ENCODE assay signal across 17 cellular contexts in genomic region chr1:55051621-55052020, GRCh38. TPM values are rescaled to one million over a fixed set of nuclear protein-coding genes. Genes with fewer than 3 reads are reported as not detected.
DNase-seq lines count a peak whose midpoint lies in the region; ATAC-seq, FAIRE-seq and TF ChIP-seq lines count a peak whose summit lies in the region.
"Had no signal": no experiment of that assay in that cellular context is flagged by ENCODE, and none has a peak within 500 bp of the region (broad histone marks: within the 10 kb centered on the region; RNA-seq: fewer than 3 reads in every experiment).

No MANE protein-coding gene starts in this region.

- CTCF ChIA-PET in HepG2 (lab: Yijun Ruan, JAX; ENCODE audit: low intra/inter-chr PET ratio, low total read pairs), result no interaction called here
- CTCF ChIA-PET in endothelial cell of umbilical vein (lab: Charles Lee), result no interaction called here

- no peaks in the 10 kb centered on the region for H3K9me3 Mint-ChIP-seq in activated CD4-positive, alpha-beta T cell treated with anti-CD3 and anti-CD28 coated beads, Interleukin-2, amount 10 ng/mL, durations not matched to agents 24 days and 14 days
- H3K9me3 Mint-ChIP-seq in T-helper 2 cell treated with Interferon-gamma antibody and Interleukin-4, amounts not matched to agents 5 μg/mL and 100 μg/mL, for 36 hours, result no peaks in the 10 kb centered on the region
- H3K9me3 Mint-ChIP-seq: CD8-positive, alpha-beta memory T cell; HFFc6 had no signal

- no peaks in the 10 kb centered on the region for H3K27me3 ChIP-seq in right lobe of liver
- H3K27me3 ChIP-seq in HepG2 (ENCODE audit: control insufficient read depth in 1 of 2, insufficient read depth in 2 of 2, low read length in 2 of 2), result no peaks in the 10 kb centered on the region
- peaks cover 1 to 2% of the 10 kb centered on the region in 2 experiments for H3K27me3 ChIP-seq in endothelial cell of umbilical vein (ENCODE audit: control insufficient read depth in 2 of 2, insufficient read depth in 2 of 2, low read length in 2 of 2)
- H3K27me3 ChIP-seq in osteoblast (ENCODE audit: insufficient read depth, low read length), result peaks cover 8% of the 10 kb centered on the region
- H3K27me3 ChIP-seq: BLaER1 had no signal

- WGBS in right lobe of liver (ENCODE audit: insufficient coverage, low coverage, low lambda C conversion rate, missing lambda C conversion rate), result 76% methylated on average over 8 of the region's 9 CpGs
- 78% methylated on average over 8 of the region's 9 CpGs for WGBS in HepG2 (ENCODE audit: low lambda C conversion rate)

- no peak overlapping the region for H3K4me3 ChIP-seq in right lobe of liver
- H3K4me3 ChIP-seq in HepG2 (replicated peaks in 1 of 3; ENCODE audit: insufficient read depth in 1 of 3, low read depth in 2 of 3, low read length in 3 of 3), result no peak overlapping the region
- no peak overlapping the region for H3K4me3 ChIP-seq in endothelial cell of umbilical vein (replicated peaks in 1 of 3; ENCODE audit: insufficient read depth in 1 of 3, low read depth in 1 of 3, low read length in 3 of 3)
- H3K4me3 ChIP-seq in osteoblast (ENCODE audit: insufficient read depth, low read length), result no peak overlapping the region
- H3K4me3 ChIP-seq: BLaER1 had no signal

- H3K79me2 ChIP-seq in HepG2 (ENCODE audit: insufficient read depth, low read length), result peaks cover 14% of the 10 kb centered on the region
- no peaks in the 10 kb centered on the region for H3K79me2 ChIP-seq in endothelial cell of umbilical vein (ENCODE audit: control insufficient read depth, insufficient read depth, low read length)
- no peaks in the 10 kb centered on the region for H3K79me2 ChIP-seq in osteoblast (ENCODE audit: insufficient read depth, low read length)

- H2AFZ ChIP-seq in HepG2 (ENCODE audit: low read length) (no peak overlapping the region), endothelial cell of umbilical vein (ENCODE audit: low read depth, low read length) (no peak overlapping the region), osteoblast (ENCODE audit: low read length) (no peak overlapping the region)

- FAIRE-seq in HepG2 (lab: Jason Lieb, UNC), result no peak
- FAIRE-seq in endothelial cell of umbilical vein (lab: Jason Lieb, UNC), result no peak

- H3K36me3 ChIP-seq in right lobe of liver (peaks cover 0 to 39% (median 9%) of the 10 kb centered on the region in 4 donors), HepG2 (replicated peaks in 1 of 2; ENCODE audit: control insufficient read depth in 1 of 2, insufficient read depth in 2 of 2, low read length in 2 of 2) (peaks cover 12 to 54% of the 10 kb centered on the region in 2 experiments), endothelial cell of umbilical vein (ENCODE audit: control insufficient read depth in 2 of 2, extremely low read depth in 1 of 2, insufficient read depth in 2 of 2, low read length in 2 of 2) (no peaks in the 10 kb centered on the region), osteoblast (ENCODE audit: insufficient read depth, low read length) (no peaks in the 10 kb centered on the region)
- H3K36me3 ChIP-seq: BLaER1 had no signal

- H3K4me1 Mint-ChIP-seq in activated CD4-positive, alpha-beta T cell treated with anti-CD3 and anti-CD28 coated beads, Interleukin-2, amount 10 ng/mL, durations not matched to agents 24 days and 14 days, result no peaks in the 10 kb centered on the region
- no peaks in the 10 kb centered on the region for H3K4me1 Mint-ChIP-seq in T-helper 2 cell treated with Interferon-gamma antibody and Interleukin-4, amounts not matched to agents 5 μg/mL and 100 μg/mL, for 36 hours (ENCODE audit: low read depth)
- H3K4me1 Mint-ChIP-seq: CD8-positive, alpha-beta memory T cell had no signal

- no peak overlapping the region for H3K4me3 Mint-ChIP-seq in activated CD4-positive, alpha-beta T cell treated with anti-CD3 and anti-CD28 coated beads, Interleukin-2, amount 10 ng/mL, durations not matched to agents 24 days and 14 days
- no peak overlapping the region for H3K4me3 Mint-ChIP-seq in T-helper 2 cell treated with Interferon-gamma antibody and Interleukin-4, amounts not matched to agents 5 μg/mL and 100 μg/mL, for 36 hours
- H3K4me3 Mint-ChIP-seq: CD8-positive, alpha-beta memory T cell; HFFc6 had no signal

- TF ChIP-seq EP300 in HepG2 (IDR thresholded peaks at IDR 0.05; ENCODE audit: low read depth in 2 of 2, low read length in 2 of 2), result no peak
- no peak for TF ChIP-seq EP300 in HepG2 (CRISPR knock-in tag; IDR thresholded peaks at IDR 0.05; ENCODE audit: borderline replicate concordance)

- no peak overlapping the region for H3K9ac ChIP-seq in HepG2 (ENCODE audit: insufficient read depth, low read depth, low read length)
- no peak overlapping the region for H3K9ac ChIP-seq in endothelial cell of umbilical vein (replicated peaks; ENCODE audit: extremely low read depth, insufficient read depth, low read length)
- H3K9ac ChIP-seq: BLaER1 had no signal

- H3K27me3 Mint-ChIP-seq in activated CD4-positive, alpha-beta T cell treated with anti-CD3 and anti-CD28 coated beads, Interleukin-2, amount 10 ng/mL, durations not matched to agents 24 days and 14 days, result no peaks in the 10 kb centered on the region
- H3K27me3 Mint-ChIP-seq in T-helper 2 cell treated with Interferon-gamma antibody and Interleukin-4, amounts not matched to agents 5 μg/mL and 100 μg/mL, for 36 hours (ENCODE audit: low read depth), result no peaks in the 10 kb centered on the region

- POLR2A ChIA-PET in HepG2 (lab: Yijun Ruan, JAX) (interaction anchor here (0.5 kb wide), 1 partner anchor 165 kb away, joined by 3 read pairs; the partner anchor contains the start of gene DHCR24), endothelial cell of umbilical vein (lab: Charles Lee) (no interaction called here)

- in situ Hi-C loops in HepG2 (cut with HindIII; ENCODE audit: extremely low pct_ligation_motif_present, low pct_unique_long_range_greater_than_20kb), result no loop called here

- TF ChIP-seq CTCF in right lobe of liver (IDR thresholded peaks at IDR 0.05) (no peak), HepG2 (CRISPR knock-in tag; IDR thresholded peaks at IDR 0.05) (no peak), endothelial cell of umbilical vein (IDR thresholded peaks at IDR 0.05; ENCODE audit: extremely low read depth in 1 of 2, insufficient read depth in 1 of 2, low read depth in 1 of 2, low read length in 2 of 2) (no peak), osteoblast (IDR thresholded peaks at IDR 0.05; ENCODE audit: extremely low read depth, low read depth, low read length) (no peak)

- no peak for TF ChIP-seq RAD21 in HepG2 (CRISPR knock-in tag; IDR thresholded peaks at IDR 0.05)

- H3K27ac Mint-ChIP-seq in activated CD4-positive, alpha-beta T cell treated with anti-CD3 and anti-CD28 coated beads, Interleukin-2, amount 10 ng/mL, durations not matched to agents 24 days and 14 days, result no peak overlapping the region
- H3K27ac Mint-ChIP-seq in T-helper 2 cell treated with Interferon-gamma antibody and Interleukin-4, amounts not matched to agents 5 μg/mL and 100 μg/mL, for 36 hours, result no peak overlapping the region
- H3K27ac Mint-ChIP-seq: HFFc6 had no signal

- H3K4me1 ChIP-seq in right lobe of liver (peaks cover 0 to 84% (median 42%) of the 10 kb centered on the region in 4 donors), HepG2 (ENCODE audit: insufficient read depth, low read length) (peaks cover 32% of the 10 kb centered on the region), endothelial cell of umbilical vein (ENCODE audit: control insufficient read depth, extremely low read depth, insufficient read depth, low read length) (no peaks in the 10 kb centered on the region), osteoblast (ENCODE audit: insufficient read depth, low read length) (no peaks in the 10 kb centered on the region)

- TF ChIP-seq POLR2A in right lobe of liver (IDR thresholded peaks at IDR 0.05) (no peak), HepG2 (IDR thresholded peaks at IDR 0.05; ENCODE audit: insufficient read depth in 1 of 2, low read depth in 2 of 2, low read length in 2 of 2) (no peak), endothelial cell of umbilical vein (IDR thresholded peaks at IDR 0.05; ENCODE audit: low read depth, low read length) (no peak)

- peak in 1 of 3 donors; percentile 43 for DNase-seq in right lobe of liver
- no peak for DNase-seq in HepG2 (ENCODE audit: low spot score)
- peak; percentile 9 for DNase-seq in endothelial cell of umbilical vein (ENCODE audit: low read depth, low spot score)
- DNase-seq in osteoblast (ENCODE audit: insufficient read length, low spot score, missing footprints), result peak; percentile 39
- DNase-seq in OCI-M1 (lab: John Stamatoyannopoulos, UW), result no peak
- no peak for DNase-seq in activated CD4-positive, alpha-beta T cell treated with anti-CD3 and anti-CD28 coated beads, Interleukin-2, amount 10 ng/mL, durations not matched to agents 24 days and 14 days
- no peak for DNase-seq in T-helper 2 cell treated with Interferon-gamma antibody and Interleukin-4, amounts not matched to agents 5 μg/mL and 100 μg/mL, for 36 hours (ENCODE audit: low spot score)
- DNase-seq: 8988T; AML-193; CD8-positive, alpha-beta memory T cell; DMS53; GOT3; HCEC 1CT; HFFc6 had no signal

- H3K27ac ChIP-seq in right lobe of liver, result peak overlapping the region in 2 of 3 donors; percentile 86 to 93
- no peak overlapping the region for H3K27ac ChIP-seq in HepG2 (ENCODE audit: extremely low read length, insufficient read depth, low read length)
- no peak overlapping the region for H3K27ac ChIP-seq in endothelial cell of umbilical vein (ENCODE audit: insufficient read depth, low read depth, low read length)
- H3K27ac ChIP-seq in osteoblast (ENCODE audit: low read depth, low read length), result no peak overlapping the region
- H3K27ac ChIP-seq: BLaER1, HL-60 had no signal

- no peak for ATAC-seq in right lobe of liver
- no peak for ATAC-seq in HepG2
- ATAC-seq in GM21786 (IDR thresholded peaks at IDR 0.05; ENCODE audit: unreplicated experiment), result no peak

- H3K9me3 ChIP-seq in right lobe of liver (no peaks in the 10 kb centered on the region), HepG2 (ENCODE audit: low read length) (no peaks in the 10 kb centered on the region), endothelial cell of umbilical vein (replicated peaks; ENCODE audit: control insufficient read depth, insufficient read depth, low read length) (no peaks in the 10 kb centered on the region), osteoblast (ENCODE audit: low read depth, low read length) (no peaks in the 10 kb centered on the region)
- H3K9me3 ChIP-seq: BLaER1 had no signal

- H4K20me1 ChIP-seq in HepG2 (ENCODE audit: insufficient read depth, low read length) (peaks cover 14% of the 10 kb centered on the region; the same call in 1 of the 2 replicates), endothelial cell of umbilical vein (replicated peaks; ENCODE audit: control insufficient read depth, extremely low read depth, insufficient read depth, low read length) (no peaks in the 10 kb centered on the region), osteoblast (ENCODE audit: insufficient read depth, low read length) (no peaks in the 10 kb centered on the region)
- H4K20me1 ChIP-seq: BLaER1 had no signal

- H3K36me3 Mint-ChIP-seq in activated CD4-positive, alpha-beta T cell treated with anti-CD3 and anti-CD28 coated beads, Interleukin-2, amount 10 ng/mL, durations not matched to agents 24 days and 14 days (ENCODE audit: low read depth), result no peaks in the 10 kb centered on the region
- no peaks in the 10 kb centered on the region for H3K36me3 Mint-ChIP-seq in T-helper 2 cell treated with Interferon-gamma antibody and Interleukin-4, amounts not matched to agents 5 μg/mL and 100 μg/mL, for 36 hours (ENCODE audit: low read depth)

- no TSS peak for BruUV-seq in HepG2 (replicated peaks; lab: Mats Ljungman, UMichigan)
- no TSS peak for BruUV-seq in endothelial cell of umbilical vein (replicated peaks; lab: Mats Ljungman, UMichigan)

- no peak overlapping the region for H3K4me2 ChIP-seq in HepG2 (ENCODE audit: low read depth, low read length)
- no peak overlapping the region for H3K4me2 ChIP-seq in endothelial cell of umbilical vein (ENCODE audit: insufficient read depth, low read length)
- H3K4me2 ChIP-seq in osteoblast (ENCODE audit: insufficient read depth, low read length), result no peak overlapping the region
- H3K4me2 ChIP-seq: BLaER1 had no signal

- dilution Hi-C loops in endothelial cell of umbilical vein (cut with MboI; ENCODE audit: extremely low pct_ligation_motif_present, low sequenced_read_pairs), result no loop called here

- intact Hi-C loops in right lobe of liver (cut with DNase I), result no loop called here
- intact Hi-C loops in HepG2 (cut with micrococcal nuclease; ENCODE audit: unreplicated experiment), result no loop called here
- intact Hi-C loops in endothelial cell of umbilical vein (cut with micrococcal nuclease), result no loop called here
- intact Hi-C loops in activated CD4-positive, alpha-beta T cell treated with anti-CD3 and anti-CD28 coated beads, Interleukin-2, amount 10 ng/mL, durations not matched to agents 24 days and 14 days (cut with micrococcal nuclease), result no loop called here

- no peaks in the 10 kb centered on the region for H3K9me1 ChIP-seq in endothelial cell of umbilical vein (replicated peaks; ENCODE audit: control insufficient read depth, extremely low read depth, insufficient read depth, low read length)

RNA-seq across cellular contexts. Expression of gene PCSK9, which starts 12.3 kb away (rescaled TPM):
- total RNA-seq in right lobe of liver, result 10 to 100 TPM; 16.4 to 41.4 (median 31.3) TPM
- total RNA-seq in HepG2 (2016; rRNA removed; fragmentation: Illumina TruSeq; extraction: Trizol), result 31.2 and 80.5 TPM in 2 replicates
- 3.3 and 3.9 TPM in 2 replicates for total RNA-seq in HepG2 (2016; cell fraction: cytosol; rRNA removed; fragmentation: Illumina TruSeq; extraction: Trizol; ENCODE audit: low read depth)
- 27.3 and 85.1 TPM in 2 replicates for total RNA-seq in HepG2 (2016; cell fraction: insoluble cytoplasmic fraction; rRNA removed; fragmentation: Illumina TruSeq; extraction: Trizol)
- 12.6 and 13.1 TPM in 2 replicates for total RNA-seq in HepG2 (2016; cell fraction: membrane; rRNA removed; fragmentation: Illumina TruSeq; extraction: Trizol)
- total RNA-seq in HepG2 (2016; cell fraction: nucleus; rRNA removed; fragmentation: Illumina TruSeq; extraction: Trizol), result 73.8 and 95.4 TPM in 2 replicates
- 33.3 and 80.9 TPM in 2 replicates for polyA plus RNA-seq in HepG2 (2011; rRNA removed)
- polyA plus RNA-seq in HepG2 (2011; cell fraction: cytosol; rRNA removed), result 36.4 and 38.7 TPM in 2 replicates
- polyA plus RNA-seq in HepG2 (2011; cell fraction: nucleus; rRNA removed), result 62.0 and 98.2 TPM in 2 replicates
- polyA plus RNA-seq in HepG2 (2012), result 77.5 and 98.1 TPM in 2 replicates
- polyA plus RNA-seq in HepG2 (2016; cell fraction: cytosol; fragmentation: Illumina TruSeq; extraction: Trizol; ENCODE audit: low read depth), result 3.3 and 3.7 TPM in 2 replicates
- 24.9 and 30.2 TPM in 2 replicates for polyA plus RNA-seq in HepG2 (2016; cell fraction: insoluble cytoplasmic fraction; fragmentation: Illumina TruSeq; extraction: Trizol; ENCODE audit: low read depth)
- 6.3 and 7.0 TPM in 2 replicates for polyA plus RNA-seq in HepG2 (2016; cell fraction: membrane; fragmentation: Illumina TruSeq; extraction: Trizol; ENCODE audit: low read depth)
- polyA plus RNA-seq in HepG2 (2016; cell fraction: nucleus; fragmentation: Illumina TruSeq; extraction: Trizol; ENCODE audit: insufficient read depth, low read depth), result 132 and 143 TPM in 2 replicates
- 63.1 and 66.1 TPM in 2 replicates for polyA minus RNA-seq in HepG2 (2011; rRNA and poly(A)+ RNA removed; ENCODE audit: low replicate concordance)
- polyA minus RNA-seq in HepG2 (2011; cell fraction: cytosol; rRNA and poly(A)+ RNA removed), result 26.8 and 38.6 TPM in 2 replicates
- polyA minus RNA-seq in HepG2 (2011; cell fraction: nucleus; rRNA and poly(A)+ RNA removed), result 15.3 and 25.5 TPM in 2 replicates
- total RNA-seq in endothelial cell of umbilical vein, result 0.23 and 0.35 TPM in 2 replicates
- 0.17 and 0.32 TPM in 2 replicates for polyA plus RNA-seq in endothelial cell of umbilical vein
- 0.11 and 0.15 TPM in 2 replicates for polyA plus RNA-seq in endothelial cell of umbilical vein (2011; cell fraction: cytosol; rRNA removed)
- 0.08 and 0.10 TPM in 2 replicates for polyA plus RNA-seq in endothelial cell of umbilical vein (2011; cell fraction: nucleus; rRNA removed)
- polyA plus RNA-seq in endothelial cell of umbilical vein (2012), result not detected in 2 replicates
- 0.27 and 0.87 TPM in 2 replicates for polyA minus RNA-seq in endothelial cell of umbilical vein
- polyA minus RNA-seq in endothelial cell of umbilical vein (2011; cell fraction: cytosol; rRNA and poly(A)+ RNA removed), result 41.3 TPM
- polyA minus RNA-seq in endothelial cell of umbilical vein (2011; cell fraction: nucleus; rRNA and poly(A)+ RNA removed), result 0.48 and 0.58 TPM in 2 replicates
- 3.5 and 6.5 TPM in 2 replicates for total RNA-seq in osteoblast
- not detected in 2 replicates for total RNA-seq in activated CD4-positive, alpha-beta T cell treated with anti-CD3 and anti-CD28 coated beads, Interleukin-2, amount 10 ng/mL, durations not matched to agents 24 days and 14 days
- total RNA-seq: CD8-positive, alpha-beta memory T cell had no signal
- polyA plus RNA-seq: CD8-positive, alpha-beta memory T cell had no signal

RNA-seq across cellular contexts. Expression of gene BSND, which starts 52.9 kb away (rescaled TPM):
- total RNA-seq in right lobe of liver, result not detected
- total RNA-seq in HepG2 (2016; rRNA removed; fragmentation: Illumina TruSeq; extraction: Trizol), result not detected in 2 replicates
- total RNA-seq in HepG2 (2016; cell fraction: cytosol; rRNA removed; fragmentation: Illumina TruSeq; extraction: Trizol; ENCODE audit: low read depth), result not detected in 2 replicates
- total RNA-seq in HepG2 (2016; cell fraction: insoluble cytoplasmic fraction; rRNA removed; fragmentation: Illumina TruSeq; extraction: Trizol), result not detected in 2 replicates
- total RNA-seq in HepG2 (2016; cell fraction: membrane; rRNA removed; fragmentation: Illumina TruSeq; extraction: Trizol), result not detected in 2 replicates
- not detected in 2 replicates for total RNA-seq in HepG2 (2016; cell fraction: nucleus; rRNA removed; fragmentation: Illumina TruSeq; extraction: Trizol)
- polyA plus RNA-seq in HepG2 (2011; rRNA removed), result 0.01 TPM in 1 of 2 replicates, not detected in the other
- polyA plus RNA-seq in HepG2 (2011; cell fraction: cytosol; rRNA removed), result 0.03 TPM in 1 of 2 replicates, not detected in the other
- polyA plus RNA-seq in HepG2 (2011; cell fraction: nucleus; rRNA removed), result not detected in 2 replicates
- not detected in 2 replicates for polyA plus RNA-seq in HepG2 (2012)
- polyA plus RNA-seq in HepG2 (2016; cell fraction: cytosol; fragmentation: Illumina TruSeq; extraction: Trizol; ENCODE audit: low read depth), result not detected in 2 replicates
- not detected in 2 replicates for polyA plus RNA-seq in HepG2 (2016; cell fraction: insoluble cytoplasmic fraction; fragmentation: Illumina TruSeq; extraction: Trizol; ENCODE audit: low read depth)
- not detected in 2 replicates for polyA plus RNA-seq in HepG2 (2016; cell fraction: membrane; fragmentation: Illumina TruSeq; extraction: Trizol; ENCODE audit: low read depth)
- not detected in 2 replicates for polyA plus RNA-seq in HepG2 (2016; cell fraction: nucleus; fragmentation: Illumina TruSeq; extraction: Trizol; ENCODE audit: insufficient read depth, low read depth)
- not detected in 2 replicates for polyA minus RNA-seq in HepG2 (2011; rRNA and poly(A)+ RNA removed; ENCODE audit: low replicate concordance)
- not detected in 2 replicates for polyA minus RNA-seq in HepG2 (2011; cell fraction: cytosol; rRNA and poly(A)+ RNA removed)
- polyA minus RNA-seq in HepG2 (2011; cell fraction: nucleus; rRNA and poly(A)+ RNA removed), result not detected in 2 replicates
- total RNA-seq in endothelial cell of umbilical vein, result not detected in 2 replicates
- not detected in 2 replicates for polyA plus RNA-seq in endothelial cell of umbilical vein
- polyA plus RNA-seq in endothelial cell of umbilical vein (2011; cell fraction: cytosol; rRNA removed), result not detected in 2 replicates
- not detected in 2 replicates for polyA plus RNA-seq in endothelial cell of umbilical vein (2011; cell fraction: nucleus; rRNA removed)
- polyA plus RNA-seq in endothelial cell of umbilical vein (2012), result not detected in 2 replicates
- polyA minus RNA-seq in endothelial cell of umbilical vein, result not detected in 2 replicates
- not detected for polyA minus RNA-seq in endothelial cell of umbilical vein (2011; cell fraction: cytosol; rRNA and poly(A)+ RNA removed)
- polyA minus RNA-seq in endothelial cell of umbilical vein (2011; cell fraction: nucleus; rRNA and poly(A)+ RNA removed), result not detected in 2 replicates
- not detected in 2 replicates for total RNA-seq in osteoblast
- not detected in 2 replicates for total RNA-seq in activated CD4-positive, alpha-beta T cell treated with anti-CD3 and anti-CD28 coated beads, Interleukin-2, amount 10 ng/mL, durations not matched to agents 24 days and 14 days
- total RNA-seq: CD8-positive, alpha-beta memory T cell; HFFc6 had no signal
- polyA plus RNA-seq: CD8-positive, alpha-beta memory T cell had no signal

Comparison
In these comparisons a context has a peak if more than half of its experiments do, and no peak if none do; other contexts are left out.
1. H3K27ac ChIP-seq: peak in right lobe of liver (2 of 3); none in HepG2 (single experiment), endothelial cell of umbilical vein (single experiment) and osteoblast (single experiment).
2. DNase-seq: peak in endothelial cell of umbilical vein (single experiment) and osteoblast (single experiment); none in HepG2 (single experiment), OCI-M1 (single experiment), activated CD4-positive, alpha-beta T cell treated with anti-CD3 and anti-CD28 coated beads, Interleukin-2, amount 10 ng/mL, durations not matched to agents 24 days and 14 days (single experiment) and T-helper 2 cell treated with Interferon-gamma antibody and Interleukin-4, amounts not matched to agents 5 μg/mL and 100 μg/mL, for 36 hours (single experiment).